In the genomic region with DNA sequence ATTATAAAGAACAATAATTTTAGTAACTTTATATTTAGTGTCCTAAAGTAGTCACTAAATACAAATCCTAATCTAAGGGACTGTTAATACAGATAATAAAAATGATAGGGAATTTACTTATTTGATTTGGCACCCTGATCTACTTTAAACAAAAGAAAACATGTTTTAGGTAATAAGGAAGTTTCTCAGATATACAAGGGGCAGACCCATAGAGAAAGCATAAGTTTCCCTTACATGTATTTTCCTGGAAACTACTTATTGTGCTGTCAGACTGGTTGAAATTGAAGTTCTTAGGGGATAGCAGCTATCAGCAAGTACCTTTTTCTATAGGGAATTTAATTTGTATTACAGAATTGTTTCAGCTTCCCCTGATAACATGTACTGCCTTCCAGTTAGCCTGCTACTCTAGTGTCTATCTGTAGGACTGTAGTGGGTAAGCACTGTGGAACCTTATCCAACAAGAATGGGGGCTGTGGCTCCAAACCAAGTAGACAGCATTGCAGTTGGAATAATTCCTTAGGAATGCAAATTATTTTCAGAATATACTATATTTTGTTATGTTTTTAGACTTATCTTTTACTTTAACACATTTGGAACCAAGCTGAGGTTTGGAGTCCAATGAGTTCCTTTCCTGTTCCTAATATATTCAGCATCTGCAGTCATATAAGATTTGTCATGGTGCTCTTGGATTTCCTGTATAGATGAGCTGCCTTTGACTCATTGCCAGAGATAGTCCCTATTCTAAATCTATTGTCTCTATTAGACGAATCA, we compare ENCODE assay signal across 25 cellular contexts. TPM values are rescaled to one million over a fixed set of nuclear protein-coding genes. Genes with fewer than 3 reads are reported as not detected.
DNase-seq lines count a peak whose midpoint lies in the region; ATAC-seq and TF ChIP-seq lines count a peak whose summit lies in the region.
"Had no signal": no experiment of that assay in that cellular context is flagged by ENCODE, and none has a peak within 500 bp of the region (broad histone marks: within the 10 kb centered on the region; RNA-seq: fewer than 3 reads in every experiment).

No MANE protein-coding gene starts in this region.

- peak; percentile 86 for DNase-seq in ELR (ENCODE audit: low read depth)
- DNase-seq in RWPE2 (ENCODE audit: low spot score) = no peak
- DNase-seq in epithelial cell of esophagus (ENCODE audit: low read depth) = peak; percentile 48
- peak; percentile 16 for DNase-seq in mesenchymal stem cell
- DNase-seq in type B pancreatic cell (ENCODE audit: extremely low spot score, unreplicated experiment) = no peak
- no peak for DNase-seq in cerebellum (ENCODE audit: low spot score)
- DNase-seq in T-helper 1 cell = no peak
- no peak for DNase-seq in stimulated activated CD4-positive, alpha-beta T cell treated with anti-CD3 and anti-CD28 coated beads, Interleukin-4, amount 100 ng/mL, for 1 hour
- DNase-seq: activated B cell treated with CpG ODN at 0.5 μM for 24 hours; activated CD4-positive, alpha-beta T cell treated with anti-CD3 and anti-CD28 coated beads, Interleukin-2, amount 50 U/mL, for 4 hours; activated CD8-positive, alpha-beta memory T cell treated with anti-CD3 and anti-CD28 coated beads, Interleukin-2, amount 50 U/mL, for 4 hours; anterior cingulate cortex; CD4-positive, alpha-beta T cell; central memory CD4-positive, alpha-beta T cell; DMS 273 treated with DMSO at 0.1 percent for 48 hours; foreskin melanocyte; NCI-H524 treated with DMSO at 0.1 percent for 48 hours; stomach; T1000 had no signal

- H3K27me3 ChIP-seq in RWPE2 (ENCODE audit: insufficient read depth, poor library complexity, severe bottlenecking) (no peaks in the 10 kb centered on the region), mesenchymal stem cell (ENCODE audit: control insufficient read depth in 1 of 2, insufficient read depth in 1 of 2, low read length in 2 of 2) (no peaks in the 10 kb centered on the region)
- H3K27me3 ChIP-seq: stomach, tibial nerve had no signal

- no peak overlapping the region for H3K4me2 ChIP-seq in mesenchymal stem cell (ENCODE audit: low read length, poor library complexity, severe bottlenecking)

- no peaks in the 10 kb centered on the region for H3K36me3 Mint-ChIP-seq in type B pancreatic cell
- H3K36me3 Mint-ChIP-seq: activated naive CD4-positive, alpha-beta T cell treated with anti-CD3 and anti-CD28 coated beads, Interleukin-2, amount 50 U/mL, for 72 hours had no signal

- no peak overlapping the region for H2AK5ac ChIP-seq in mesenchymal stem cell (ENCODE audit: low read length, severe bottlenecking)

- H3K18ac ChIP-seq in mesenchymal stem cell (ENCODE audit: low read depth in 1 of 2, low read length in 2 of 2) = no peak overlapping the region

- H3K9ac ChIP-seq in mesenchymal stem cell (ENCODE audit: low read length) = no peak overlapping the region

- H3K27ac ChIP-seq in RWPE2 (ENCODE audit: poor library complexity, severe bottlenecking) (no peak overlapping the region), mesenchymal stem cell (ENCODE audit: low read length, poor library complexity, severe bottlenecking) (no peak overlapping the region)
- H3K27ac ChIP-seq: tibial nerve had no signal

- peak; percentile 44; the same call in 1 of the 3 replicates for ATAC-seq in RWPE2 (ENCODE audit: low read depth)
- ATAC-seq: activated naive CD4-positive, alpha-beta T cell treated with anti-CD3 and anti-CD28 coated beads, Interleukin-2, amount 50 U/mL, for 72 hours had no signal

- no peaks in the 10 kb centered on the region for H3K4me1 Mint-ChIP-seq in type B pancreatic cell (ENCODE audit: unreplicated experiment)
- H3K4me1 Mint-ChIP-seq: activated B cell treated with CpG ODN at 0.5 μM for 24 hours, neural crest cell had no signal

- H3K4me3 ChIP-seq in RWPE2 (ENCODE audit: severe bottlenecking) (no peak overlapping the region), epithelial cell of esophagus (ENCODE audit: low read length) (no peak overlapping the region), mesenchymal stem cell (ENCODE audit: insufficient read depth in 1 of 2, low read depth in 1 of 2, low read length in 2 of 2) (no peak overlapping the region)
- H3K4me3 ChIP-seq: stomach, tibial nerve had no signal

- TF ChIP-seq CTCF in RWPE2 (IDR thresholded peaks at IDR 0.05; ENCODE audit: poor library complexity, severe bottlenecking) = no peak
- TF ChIP-seq CTCF in epithelial cell of esophagus (IDR thresholded peaks at IDR 0.05; ENCODE audit: insufficient read depth, low read depth, low read length, missing control alignments) = no peak
- TF ChIP-seq CTCF in type B pancreatic cell (conservative IDR thresholded peaks at IDR 0.05) = no peak

- no peak overlapping the region for H3K4ac ChIP-seq in mesenchymal stem cell (ENCODE audit: low read depth in 1 of 2, low read length in 2 of 2)

- no CpG with 5 or more reads among the region's 1 CpG for WGBS in mesenchymal stem cell

- no peaks in the 10 kb centered on the region for H3K36me3 ChIP-seq in RWPE2 (ENCODE audit: low read depth)
- no peaks in the 10 kb centered on the region for H3K36me3 ChIP-seq in mesenchymal stem cell (ENCODE audit: control insufficient read depth in 1 of 2, insufficient read depth in 2 of 2, low read depth in 1 of 2, low read length in 2 of 2)
- H3K36me3 ChIP-seq: stomach had no signal

- H3K9me3 ChIP-seq in RWPE2 (ENCODE audit: severe bottlenecking) (no peaks in the 10 kb centered on the region), mesenchymal stem cell (ENCODE audit: control insufficient read depth, low read length) (no peaks in the 10 kb centered on the region)
- H3K9me3 ChIP-seq: stomach, tibial nerve had no signal

- H3K79me1 ChIP-seq in mesenchymal stem cell (replicated peaks; ENCODE audit: low read length, poor library complexity, severe bottlenecking) = no peaks in the 10 kb centered on the region

- no peak overlapping the region for H2BK5ac ChIP-seq in mesenchymal stem cell (ENCODE audit: low read depth, low read length, poor library complexity, severe bottlenecking)

- H3K4me1 ChIP-seq in RWPE2 (ENCODE audit: insufficient read depth, poor library complexity, severe bottlenecking) = no peaks in the 10 kb centered on the region
- H3K4me1 ChIP-seq in mesenchymal stem cell (ENCODE audit: control insufficient read depth, insufficient read depth, low read depth, low read length) = peaks cover 3% of the 10 kb centered on the region
- H3K4me1 ChIP-seq: tibial nerve had no signal

- H2AFZ ChIP-seq in mesenchymal stem cell (ENCODE audit: low read depth, low read length) = no peak overlapping the region

- no peak overlapping the region for H2BK15ac ChIP-seq in mesenchymal stem cell (ENCODE audit: low read depth, poor library complexity, severe bottlenecking)

- no peak overlapping the region for H4K91ac ChIP-seq in mesenchymal stem cell (ENCODE audit: low read length)

- H2BK120ac ChIP-seq in mesenchymal stem cell (ENCODE audit: low read depth, low read length) = no peak overlapping the region

- H2BK12ac ChIP-seq in mesenchymal stem cell (ENCODE audit: low read length in 2 of 2) = no peak overlapping the region

- no peaks in the 10 kb centered on the region for H3K27me3 Mint-ChIP-seq in type B pancreatic cell
- H3K27me3 Mint-ChIP-seq: activated B cell treated with CpG ODN at 0.5 μM for 24 hours; CD4-positive, alpha-beta T cell; progenitor cell of endocrine pancreas had no signal

- H4K8ac ChIP-seq in mesenchymal stem cell (ENCODE audit: low read length) = no peak overlapping the region

- no peak overlapping the region for H3K14ac ChIP-seq in mesenchymal stem cell (ENCODE audit: low read length in 2 of 2)

- no peak overlapping the region for H3K4me3 Mint-ChIP-seq in type B pancreatic cell
- H3K4me3 Mint-ChIP-seq: activated B cell treated with CpG ODN at 0.5 μM for 24 hours; CD4-positive, alpha-beta T cell; neural crest cell had no signal

- H3K23ac ChIP-seq in mesenchymal stem cell (ENCODE audit: low read length in 2 of 2) = no peak overlapping the region

- H3K27ac Mint-ChIP-seq in type B pancreatic cell = no peak overlapping the region
- H3K27ac Mint-ChIP-seq: activated B cell treated with CpG ODN at 0.5 μM for 24 hours; activated naive CD4-positive, alpha-beta T cell treated with anti-CD3 and anti-CD28 coated beads, Interleukin-2, amount 50 U/mL, for 72 hours; activated T-helper 2 cell treated with anti-CD3 and anti-CD28 coated beads, Interferon-gamma antibody, Interleukin-2, Interleukin-4, amounts not matched to agents 10 μg/mL and 5 μg/mL and 100 μg/mL, durations not matched to agents 14 hours and 24 hours and 36 hours; CD4-positive, alpha-beta T cell; progenitor cell of endocrine pancreas had no signal

- no peaks in the 10 kb centered on the region for H3K9me3 Mint-ChIP-seq in type B pancreatic cell
- H3K9me3 Mint-ChIP-seq: activated B cell treated with CpG ODN at 0.5 μM for 24 hours; activated naive CD4-positive, alpha-beta T cell treated with anti-CD3 and anti-CD28 coated beads, Interleukin-2, amount 50 U/mL, for 72 hours; activated T-helper 2 cell treated with anti-CD3 and anti-CD28 coated beads, Interferon-gamma antibody, Interleukin-2, Interleukin-4, amounts not matched to agents 10 μg/mL and 5 μg/mL and 100 μg/mL, durations not matched to agents 14 hours and 24 hours and 36 hours; CD4-positive, alpha-beta T cell; neural crest cell had no signal

RNA-seq across cellular contexts. Expression of gene MSH4, which starts 14.7 kb away (rescaled TPM):
- polyA plus RNA-seq in mesenchymal stem cell (2013, experiment 1 of 2) = not detected
- polyA plus RNA-seq in mesenchymal stem cell (2013, experiment 2 of 2) = not detected
- total RNA-seq in type B pancreatic cell (ENCODE audit: low replicate concordance) (0.58 and 0.64 TPM in 2 replicates), cerebellum (0.73 TPM)
- total RNA-seq: RPMI7951 had no signal

RNA-seq across cellular contexts. Expression of gene RABGGTB, which starts 25.3 kb away (rescaled TPM):
- 44.6 TPM for polyA plus RNA-seq in mesenchymal stem cell (2013, experiment 1 of 2)
- 43.4 TPM for polyA plus RNA-seq in mesenchymal stem cell (2013, experiment 2 of 2)
- total RNA-seq in type B pancreatic cell (ENCODE audit: low replicate concordance) (88.6 and 90.5 TPM in 2 replicates), cerebellum (70.3 TPM)

Comparison
In these comparisons a context has a peak if more than half of its experiments do, and no peak if none do; other contexts are left out.
1. DNase-seq: peak in ELR (single experiment), epithelial cell of esophagus (single experiment) and mesenchymal stem cell (single experiment); none in RWPE2 (single experiment), type B pancreatic cell (single experiment), cerebellum (single experiment), T-helper 1 cell (0 of 5) and stimulated activated CD4-positive, alpha-beta T cell treated with anti-CD3 and anti-CD28 coated beads, Interleukin-4, amount 100 ng/mL, for 1 hour (single experiment).